8 cellular contexts compared by ENCODE assay signal in genomic region chr17:39953471-39953888, GRCh38. TPM values are rescaled to one million over a fixed set of nuclear protein-coding genes. Genes with fewer than 3 reads are reported as not detected.
A peak's percentile ranks its signal among the peaks of the same experiment; 100 is the strongest.
DNase-seq lines count a peak whose midpoint lies in the region; ATAC-seq and TF ChIP-seq lines count a peak whose summit lies in the region.

No MANE protein-coding gene starts in this region.

- H4K20me1 ChIP-seq in BLaER1 = no peaks in the 10 kb centered on the region
- H4K20me1 ChIP-seq in neural cell (ENCODE audit: insufficient read depth) = no peaks in the 10 kb centered on the region

- H3K27ac ChIP-seq in BLaER1 (peak overlapping the region; percentile 62), KOPT-K1 (ENCODE audit: low read depth, low read length, poor library complexity, severe bottlenecking) (peak overlapping the region; percentile 57), coronary artery (peak overlapping the region; percentile 40 to 84), neural cell (ENCODE audit: low read length) (no peak overlapping the region)

- no peak for TF ChIP-seq RAD21 in neural cell (conservative IDR thresholded peaks at IDR 0.05)

- no peaks in the 10 kb centered on the region for H3K27me3 ChIP-seq in BLaER1
- no peaks in the 10 kb centered on the region for H3K27me3 ChIP-seq in neural cell (ENCODE audit: insufficient read depth, low read depth, low read length)

- no peak for TF ChIP-seq CTCF in coronary artery (IDR thresholded peaks at IDR 0.05)
- TF ChIP-seq CTCF in neural cell (IDR thresholded peaks at IDR 0.05; ENCODE audit: poor library complexity, severe bottlenecking) = no peak

- H3K9me2 ChIP-seq in neural cell (ENCODE audit: insufficient read depth, low read length) = no peaks in the 10 kb centered on the region

- peak overlapping the region; percentile 65 for H3K4me3 ChIP-seq in BLaER1
- peak overlapping the region; percentile 66 for H3K4me3 ChIP-seq in coronary artery
- peak overlapping the region; percentile 63 for H3K4me3 ChIP-seq in neural cell (ENCODE audit: low read length)

- in situ Hi-C loops in ACHN (cut with HindIII; ENCODE audit: low pct_ligation_motif_present, low pct_unique_long_range_greater_than_20kb, low sequenced_read_pairs) = no loop called here

- H3F3A ChIP-seq in neural cell (ENCODE audit: insufficient read depth, low read length, poor library complexity, severe bottlenecking) = no peaks in the 10 kb centered on the region

- ATAC-seq in GM21447 (IDR thresholded peaks at IDR 0.05; ENCODE audit: unreplicated experiment) = no peak

- no peak for TF ChIP-seq EP300 in neural cell (conservative IDR thresholded peaks at IDR 0.05; ENCODE audit: poor library complexity, severe bottlenecking)

- DNase-seq in coronary artery (ENCODE audit: low spot score) = no peak
- DNase-seq in ACHN = no peak
- no peak for DNase-seq in amygdala (lab: John Stamatoyannopoulos, UW)
- DNase-seq in NCI-H526 (lab: John Stamatoyannopoulos, UW) = no peak

- H3K9me3 ChIP-seq in BLaER1 (no peaks in the 10 kb centered on the region), KOPT-K1 (ENCODE audit: insufficient read depth, low read length, poor library complexity, severe bottlenecking) (no peaks in the 10 kb centered on the region), neural cell (ENCODE audit: low read length) (no peaks in the 10 kb centered on the region)

- H3K4me1 ChIP-seq in BLaER1 = peaks cover 54% of the 10 kb centered on the region

- H3K4me2 ChIP-seq in BLaER1 (peak overlapping the region; percentile 85), neural cell (ENCODE audit: low read length) (no peak overlapping the region)

- peak overlapping the region; percentile 42 for H2AFZ ChIP-seq in neural cell (ENCODE audit: low read depth, low read length)

- peak overlapping the region; percentile 60; the same call in 1 of the 2 replicates for H3K9ac ChIP-seq in BLaER1
- H3K9ac ChIP-seq in neural cell (ENCODE audit: low read length) = peak overlapping the region; percentile 57

- no peaks in the 10 kb centered on the region for H3K79me2 ChIP-seq in neural cell (replicated peaks; ENCODE audit: insufficient read depth, low read length)

- H3K36me3 ChIP-seq in BLaER1 = no peaks in the 10 kb centered on the region
- H3K36me3 ChIP-seq in KOPT-K1 (ENCODE audit: insufficient read depth, low read length) = no peaks in the 10 kb centered on the region
- H3K36me3 ChIP-seq in neural cell (ENCODE audit: insufficient read depth, low read length) = no peaks in the 10 kb centered on the region

TF ChIP-seq in neural cell, 6 proteins besides CTCF, POLR2A, EP300 and RAD21:
- TF ChIP-seq, protein P1, sequence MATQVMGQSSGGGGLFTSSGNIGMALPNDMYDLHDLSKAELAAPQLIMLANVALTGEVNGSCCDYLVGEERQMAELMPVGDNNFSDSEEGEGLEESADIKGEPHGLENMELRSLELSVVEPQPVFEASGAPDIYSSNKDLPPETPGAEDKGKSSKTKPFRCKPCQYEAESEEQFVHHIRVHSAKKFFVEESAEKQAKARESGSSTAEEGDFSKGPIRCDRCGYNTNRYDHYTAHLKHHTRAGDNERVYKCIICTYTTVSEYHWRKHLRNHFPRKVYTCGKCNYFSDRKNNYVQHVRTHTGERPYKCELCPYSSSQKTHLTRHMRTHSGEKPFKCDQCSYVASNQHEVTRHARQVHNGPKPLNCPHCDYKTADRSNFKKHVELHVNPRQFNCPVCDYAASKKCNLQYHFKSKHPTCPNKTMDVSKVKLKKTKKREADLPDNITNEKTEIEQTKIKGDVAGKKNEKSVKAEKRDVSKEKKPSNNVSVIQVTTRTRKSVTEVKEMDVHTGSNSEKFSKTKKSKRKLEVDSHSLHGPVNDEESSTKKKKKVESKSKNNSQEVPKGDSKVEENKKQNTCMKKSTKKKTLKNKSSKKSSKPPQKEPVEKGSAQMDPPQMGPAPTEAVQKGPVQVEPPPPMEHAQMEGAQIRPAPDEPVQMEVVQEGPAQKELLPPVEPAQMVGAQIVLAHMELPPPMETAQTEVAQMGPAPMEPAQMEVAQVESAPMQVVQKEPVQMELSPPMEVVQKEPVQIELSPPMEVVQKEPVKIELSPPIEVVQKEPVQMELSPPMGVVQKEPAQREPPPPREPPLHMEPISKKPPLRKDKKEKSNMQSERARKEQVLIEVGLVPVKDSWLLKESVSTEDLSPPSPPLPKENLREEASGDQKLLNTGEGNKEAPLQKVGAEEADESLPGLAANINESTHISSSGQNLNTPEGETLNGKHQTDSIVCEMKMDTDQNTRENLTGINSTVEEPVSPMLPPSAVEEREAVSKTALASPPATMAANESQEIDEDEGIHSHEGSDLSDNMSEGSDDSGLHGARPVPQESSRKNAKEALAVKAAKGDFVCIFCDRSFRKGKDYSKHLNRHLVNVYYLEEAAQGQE (IDR thresholded peaks at IDR 0.05; ENCODE audit: borderline replicate concordance) = no peak
- TF ChIP-seq POLR2AphosphoS5 (IDR thresholded peaks at IDR 0.05) (no peak), MXI1 (conservative IDR thresholded peaks at IDR 0.05; ENCODE audit: poor library complexity, severe bottlenecking) (no peak), EZH2 (IDR thresholded peaks at IDR 0.05; ENCODE audit: borderline replicate concordance, insufficient read depth, low read length, poor library complexity, severe bottlenecking) (no peak)

RNA-seq across cellular contexts. Expression of gene GSDMA, which starts 9.3 kb away (rescaled TPM):
- polyA plus RNA-seq in neural cell = not detected in 2 replicates
- polyA minus RNA-seq in neural cell = not detected in 2 replicates

RNA-seq across cellular contexts. Expression of gene LRRC3C, which starts 25.9 kb away (rescaled TPM):
- not detected in 2 replicates for polyA plus RNA-seq in neural cell
- polyA minus RNA-seq in neural cell = not detected in 2 replicates

RNA-seq across cellular contexts. Expression of gene ORMDL3, which starts 26.1 kb away (rescaled TPM):
- polyA plus RNA-seq in neural cell = 90.1 and 97.1 TPM in 2 replicates
- polyA minus RNA-seq in neural cell = 47.7 and 55.5 TPM in 2 replicates

RNA-seq across cellular contexts. Expression of gene PSMD3, which starts 27.1 kb away (rescaled TPM):
- 117 and 139 TPM in 2 replicates for polyA plus RNA-seq in neural cell
- 77.2 and 88.6 TPM in 2 replicates for polyA minus RNA-seq in neural cell

RNA-seq across cellular contexts. Expression of gene GSDMB, which starts 35.0 kb away (rescaled TPM):
- polyA plus RNA-seq in neural cell = 22.7 and 40.2 TPM in 2 replicates
- 11.0 and 11.1 TPM in 2 replicates for polyA minus RNA-seq in neural cell
